24 cellular contexts compared by ENCODE assay signal in the genomic region with DNA sequence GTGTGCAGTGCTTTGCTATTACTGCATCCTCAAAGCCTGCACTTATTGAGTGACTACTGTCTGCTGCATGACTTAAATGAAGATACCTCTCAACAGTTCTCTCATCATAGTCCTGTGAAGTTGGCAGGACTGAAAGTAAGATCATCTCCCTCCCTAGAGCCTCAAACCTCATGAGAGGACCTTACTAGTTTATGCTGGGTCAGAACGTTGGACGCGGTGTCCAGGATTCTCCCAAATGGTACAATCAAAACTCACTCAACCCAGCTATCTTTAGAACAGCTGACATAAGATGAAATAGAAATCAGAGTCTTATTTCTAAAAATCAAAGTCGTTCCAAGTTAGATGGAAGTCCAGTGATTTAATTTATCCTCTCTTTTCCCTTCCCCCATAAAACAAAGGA.
"Had no signal": no experiment of that assay in that cellular context is flagged by ENCODE, and none has a peak within 500 bp of the region (broad histone marks: within the 10 kb centered on the region; RNA-seq: fewer than 3 reads in every experiment).

No MANE protein-coding gene starts in this region.

- H3K27me3 ChIP-seq: adrenal gland, brain microvascular endothelial cell, foreskin keratinocyte, pancreas, right atrium auricular region, upper lobe of left lung had no signal

- H3K36me3 Mint-ChIP-seq: activated naive CD8-positive, alpha-beta T cell treated with anti-CD3 and anti-CD28 coated beads for 36 hours had no signal

- H3K27ac Mint-ChIP-seq: activated naive CD4-positive, alpha-beta T cell treated with anti-CD3 and anti-CD28 coated beads for 36 hours; activated naive CD8-positive, alpha-beta T cell treated with anti-CD3 and anti-CD28 coated beads for 36 hours; activated T-helper 1 cell treated with anti-CD3 and anti-CD28 coated beads, Interleukin-12 subunit alpha, Interleukin-12 subunit beta, Interleukin-2, Interleukin-4 antibody, amounts not matched to agents 30 ng/mL and 10 ng/mL and 1 ng/mL, durations not matched to agents 14 hours and 24 hours and 36 hours; effector memory CD8-positive, alpha-beta T cell had no signal

- H3K36me3 ChIP-seq: adrenal gland, brain microvascular endothelial cell, pancreas, prostate gland, right atrium auricular region, upper lobe of left lung had no signal

- H3K9me3 ChIP-seq: adrenal gland, pancreas, prostate gland, right atrium auricular region, upper lobe of left lung had no signal

- H3K4me3 Mint-ChIP-seq: activated naive CD4-positive, alpha-beta T cell treated with anti-CD3 and anti-CD28 coated beads for 36 hours; activated naive CD8-positive, alpha-beta T cell treated with anti-CD3 and anti-CD28 coated beads for 36 hours; activated T-helper 1 cell treated with anti-CD3 and anti-CD28 coated beads, Interleukin-12 subunit alpha, Interleukin-12 subunit beta, Interleukin-2, Interleukin-4 antibody, amounts not matched to agents 30 ng/mL and 10 ng/mL and 1 ng/mL, durations not matched to agents 14 hours and 24 hours and 36 hours; effector memory CD8-positive, alpha-beta T cell; nephron progenitor cell had no signal

- H3K27me3 Mint-ChIP-seq: effector memory CD8-positive, alpha-beta T cell had no signal

- H3K27ac ChIP-seq: brain microvascular endothelial cell, foreskin keratinocyte, pancreas, right atrium auricular region, SK-N-MC had no signal

- H3K9me3 Mint-ChIP-seq: activated naive CD4-positive, alpha-beta T cell treated with anti-CD3 and anti-CD28 coated beads for 36 hours; activated naive CD8-positive, alpha-beta T cell treated with anti-CD3 and anti-CD28 coated beads for 36 hours; activated T-helper 1 cell treated with anti-CD3 and anti-CD28 coated beads, Interleukin-12 subunit alpha, Interleukin-12 subunit beta, Interleukin-2, Interleukin-4 antibody, amounts not matched to agents 30 ng/mL and 10 ng/mL and 1 ng/mL, durations not matched to agents 14 hours and 24 hours and 36 hours; effector memory CD8-positive, alpha-beta T cell; nephron progenitor cell had no signal

- H3K4me1 ChIP-seq: foreskin keratinocyte, prostate gland had no signal

- ATAC-seq: effector memory CD8-positive, alpha-beta T cell; foreskin keratinocyte; pancreas had no signal

- H3K4me3 ChIP-seq: pancreas, prostate gland, right atrium auricular region, SK-N-MC, upper lobe of left lung had no signal

- DNase-seq: activated CD4-positive, alpha-beta T cell treated with anti-CD3 and anti-CD28 coated beads for 4 hours; activated CD4-positive, alpha-beta T cell treated with anti-CD3 and anti-CD28 coated beads, Interleukin-2, amount 50 U/mL, for 48 hours; activated CD8-positive, alpha-beta memory T cell treated with anti-CD3 and anti-CD28 coated beads for 24 hours; activated effector memory CD4-positive, alpha-beta T cell treated with anti-CD3 and anti-CD28 coated beads, Interleukin-2, amount 50 U/mL, for 16 hours; activated naive CD4-positive, alpha-beta T cell treated with anti-CD3 and anti-CD28 coated beads for 36 hours; activated naive CD8-positive, alpha-beta T cell treated with anti-CD3 and anti-CD28 coated beads for 36 hours; adrenal gland; aorta; brain microvascular endothelial cell; cortex of kidney; effector memory CD8-positive, alpha-beta T cell; foreskin keratinocyte; left cardiac atrium; nephron progenitor cell; nucleus accumbens; pancreas; stimulated activated CD4-positive, alpha-beta T cell treated with anti-CD3 and anti-CD28 coated beads, Interleukin-2, amount 100 ng/mL, for 48 hours; stimulated activated naive CD4-positive, alpha-beta T cell treated with Interleukin-2 at 50 U/mL for 16 hours; substantia nigra; upper lobe of left lung had no signal
